8 cellular contexts compared by ENCODE assay signal in genomic region chr6:1281746-1282145, GRCh38. TPM values are rescaled to one million over a fixed set of nuclear protein-coding genes. Genes with fewer than 3 reads are reported as not detected.
"Had no signal": no experiment of that assay in that cellular context is flagged by ENCODE, and none has a peak within 500 bp of the region (broad histone marks: within the 10 kb centered on the region; RNA-seq: fewer than 3 reads in every experiment).

No MANE protein-coding gene starts in this region.

- H3K9ac ChIP-seq: GM23248 had no signal

- H3K4me3 Mint-ChIP-seq: HFFc6 had no signal

- H3K9me3 ChIP-seq: HAP-1 had no signal

- H3K4me3 ChIP-seq: GM23248, HAP-1 had no signal

- ATAC-seq: HCT116 had no signal

- H3K27ac Mint-ChIP-seq: HFFc6 had no signal

- H3K9me3 Mint-ChIP-seq: HFFc6 had no signal

- H3K36me3 ChIP-seq: HAP-1 had no signal

- H3K4me1 ChIP-seq: HAP-1 had no signal

- DNase-seq: GM23248, GOT3, H7, HFFc6, IMR-90, KBM-7 had no signal

- H3K27ac ChIP-seq: GM23248 had no signal

- H2AFZ ChIP-seq: GM23248 had no signal

RNA-seq across cellular contexts. Expression of gene FOXQ1, which starts 30.2 kb away (rescaled TPM):
- total RNA-seq: IMR-90 had no signal
- polyA plus RNA-seq: GM23248, IMR-90 had no signal
